ENCODE assay signal across 10 cellular contexts in the genomic region with DNA sequence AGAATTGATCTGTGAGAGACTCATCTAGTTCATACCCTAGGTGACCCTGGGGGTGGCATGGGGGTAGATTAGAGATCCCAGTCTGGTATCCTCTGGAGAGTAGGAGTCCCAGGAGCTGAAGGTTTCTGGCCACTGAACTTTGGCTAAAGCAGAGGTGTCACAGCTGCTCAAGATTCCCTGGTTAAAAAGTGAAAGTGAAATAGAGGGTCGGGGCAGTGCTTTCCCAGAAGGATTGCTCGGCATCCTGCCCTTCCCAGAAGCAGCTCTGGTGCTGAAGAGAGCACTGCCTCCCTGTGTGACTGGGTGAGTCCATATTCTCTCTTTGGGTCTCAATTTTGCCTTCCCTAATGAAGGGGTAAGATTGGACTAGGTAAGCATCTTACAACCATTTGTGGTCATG. TPM values are rescaled to one million over a fixed set of nuclear protein-coding genes. Genes with fewer than 3 reads are reported as not detected.
DNase-seq lines count a peak whose midpoint lies in the region; ATAC-seq lines count a peak whose summit lies in the region.
"Had no signal": no experiment of that assay in that cellular context is flagged by ENCODE, and none has a peak within 500 bp of the region (broad histone marks: within the 10 kb centered on the region; RNA-seq: fewer than 3 reads in every experiment).

No MANE protein-coding gene starts in this region.

- intact Hi-C loops in Right ventricle myocardium inferior (cut with DNase I) = no loop called here
- intact Hi-C loops in cardiac septum (cut with DNase I) = no loop called here
- intact Hi-C loops in aorta (cut with DNase I) = no loop called here

- H3K9ac ChIP-seq in mucosa of stomach (ENCODE audit: low read length) = peak overlapping the region; percentile 10

- DNase-seq in Right ventricle myocardium inferior (ENCODE audit: missing footprints) = no peak
- DNase-seq in cardiac septum (ENCODE audit: low spot score) = no peak
- DNase-seq in aorta = peak in 1 of 2 donors; percentile 78
- no peak for DNase-seq in NCI-H2171 (lab: John Stamatoyannopoulos, UW)
- DNase-seq in pons (ENCODE audit: low spot score) = no peak
- no peak for DNase-seq in ureter (ENCODE audit: low spot score)
- DNase-seq: DMS153, NCI-H774 had no signal

- H3K9me3 ChIP-seq in mucosa of stomach (ENCODE audit: control insufficient read depth, low read length) (no peaks in the 10 kb centered on the region), aorta (ENCODE audit: control insufficient read depth, low read length) (no peaks in the 10 kb centered on the region)

- H3K4me3 ChIP-seq in mucosa of stomach (ENCODE audit: low read length) = no peak overlapping the region
- no peak overlapping the region for H3K4me3 ChIP-seq in aorta (ENCODE audit: low read length in 2 of 2)

- H3K27me3 ChIP-seq in mucosa of stomach (ENCODE audit: control insufficient read depth, insufficient read depth, low read length) (no peaks in the 10 kb centered on the region), aorta (ENCODE audit: control insufficient read depth in 1 of 2, insufficient read depth in 2 of 2, low read length in 1 of 2) (no peaks in the 10 kb centered on the region)

- peak overlapping the region; percentile 67 for H3K27ac ChIP-seq in cingulate gyrus (ENCODE audit: low read depth, low read length)
- H3K27ac ChIP-seq in aorta (ENCODE audit: low read depth in 1 of 2, low read length in 2 of 2) = peak overlapping the region in 1 of 2 donors; percentile 11

- ATAC-seq in Right ventricle myocardium inferior (peak; percentile 40), aorta (ENCODE audit: low FRiP score) (peak; percentile 54)

- H3K4me1 ChIP-seq in mucosa of stomach (ENCODE audit: control insufficient read depth, insufficient read depth, low read length) (peaks cover 21% of the 10 kb centered on the region), aorta (ENCODE audit: control insufficient read depth in 1 of 2, insufficient read depth in 2 of 2, low read length in 2 of 2) (no peaks in the 10 kb centered on the region)

- H3K36me3 ChIP-seq in mucosa of stomach (ENCODE audit: control insufficient read depth, insufficient read depth, low read length) (peaks cover 10% of the 10 kb centered on the region), aorta (ENCODE audit: control insufficient read depth in 1 of 2, insufficient read depth in 2 of 2, low read length in 1 of 2) (peaks cover 3% of the 10 kb centered on the region in 2 donors)

- 8 to 11% methylated on average over 2 of the region's 2 CpGs for WGBS in aorta, 2 donors

RNA-seq across cellular contexts. Expression of a gene that starts 0.7 kb away (rescaled TPM):
- 5.1 TPM for total RNA-seq in Right ventricle myocardium inferior
- total RNA-seq in cardiac septum = 6.2 TPM
- total RNA-seq in aorta = 10 to 100 TPM; 13.0 to 24.8 TPM
- 10 to 100 TPM in 1 of 2 donors, 1 to 10 TPM in 1; 7.8 to 12.5 TPM for polyA plus RNA-seq in aorta
- 13.1 TPM for total RNA-seq in ureter
